Comparison of ENCODE assay signal across 18 cellular contexts in genomic region chr9:104334549-104334948, GRCh38.
DNase-seq lines count a peak whose midpoint lies in the region; TF ChIP-seq lines count a peak whose summit lies in the region.
"Had no signal": no experiment of that assay in that cellular context is flagged by ENCODE, and none has a peak within 500 bp of the region (broad histone marks: within the 10 kb centered on the region; RNA-seq: fewer than 3 reads in every experiment).

No MANE protein-coding gene starts in this region.

- TF ChIP-seq POLR2A in breast epithelium (IDR thresholded peaks at IDR 0.05): no peak

- H3K27me3 ChIP-seq in endodermal cell (ENCODE audit: control insufficient read depth, insufficient read depth, low read length, poor library complexity, severe bottlenecking) (no peaks in the 10 kb centered on the region), neural progenitor cell (no peaks in the 10 kb centered on the region), HAP-1 (ENCODE audit: low read depth) (no peaks in the 10 kb centered on the region), breast epithelium (no peaks in the 10 kb centered on the region)
- H3K27me3 ChIP-seq: BLaER1 treated with 17β-estradiol and CSF1 and Interleukin-3, amounts not matched to agents 10 nM and 100 nM had no signal

- H3K4me1 ChIP-seq in endodermal cell (ENCODE audit: control insufficient read depth, insufficient read depth, low read length) (no peaks in the 10 kb centered on the region), neural progenitor cell (no peaks in the 10 kb centered on the region), HAP-1 (no peaks in the 10 kb centered on the region; the same call in 1 of the 2 replicates), breast epithelium (no peaks in the 10 kb centered on the region)
- H3K4me1 ChIP-seq: A549, Caco-2 had no signal

- H3K9me3 ChIP-seq in endodermal cell (ENCODE audit: control insufficient read depth, low read length) (peaks cover 20% of the 10 kb centered on the region), neural progenitor cell (ENCODE audit: low read depth) (no peaks in the 10 kb centered on the region), HAP-1 (peaks cover 2% of the 10 kb centered on the region; the same call in 1 of the 2 replicates), breast epithelium (no peaks in the 10 kb centered on the region)
- H3K9me3 ChIP-seq: A549, Caco-2 had no signal

- in situ Hi-C loops in HAP-1 (cut with MboI; ENCODE audit: low sequenced_read_pairs): no loop called here

- H3K27ac Mint-ChIP-seq in endodermal cell: no peak overlapping the region
- H3K27ac Mint-ChIP-seq in neural progenitor cell: no peak overlapping the region
- H3K27ac Mint-ChIP-seq: B cell; CD4-positive, alpha-beta T cell; CD8-positive, alpha-beta T cell had no signal

- H3K36me3 Mint-ChIP-seq in endodermal cell (ENCODE audit: low read depth) (peaks cover 4% of the 10 kb centered on the region), neural progenitor cell (no peaks in the 10 kb centered on the region)
- H3K36me3 Mint-ChIP-seq: CD8-positive, alpha-beta T cell had no signal

- no peak overlapping the region for H3K4me3 Mint-ChIP-seq in endodermal cell
- no peak overlapping the region for H3K4me3 Mint-ChIP-seq in neural progenitor cell
- H3K4me3 Mint-ChIP-seq: B cell; CD4-positive, alpha-beta T cell; CD8-positive, alpha-beta T cell had no signal

- peak overlapping the region; percentile 88 for H2AFZ ChIP-seq in neural progenitor cell (replicated peaks)

- TF ChIP-seq CTCF in endodermal cell (conservative IDR thresholded peaks at IDR 0.05) (no peak), neural progenitor cell (IDR thresholded peaks at IDR 0.05) (no peak), breast epithelium (IDR thresholded peaks at IDR 0.05) (no peak)

- H3K79me2 ChIP-seq in neural progenitor cell (ENCODE audit: low read depth): no peaks in the 10 kb centered on the region

- WGBS in endodermal cell (ENCODE audit: insufficient coverage in 1 of 2, insufficient read length in 1 of 2), 2 experiments: 92 to 93% methylated on average over 3 to 4 of the region's 4 CpGs

- DNase-seq in NCI-H748 (lab: John Stamatoyannopoulos, UW; ENCODE audit: unreplicated experiment) (peak; percentile 11), NCI-H748 treated with DMSO at 0.1 percent for 48 hours (lab: John Stamatoyannopoulos, UW) (no peak), endodermal cell (peak; percentile 47), neural progenitor cell (ENCODE audit: low spot score) (no peak), HAP-1 (ENCODE audit: low spot score in 2 of 2) (no peak), breast epithelium (ENCODE audit: low spot score in 2 of 2) (no peak)
- DNase-seq: AML-193; Caco-2; Calu3; CD4-positive, alpha-beta T cell; CD8-positive, alpha-beta T cell; DMS79 treated with DMSO at 0.1 percent for 48 hours; GF-D8 had no signal

- no peaks in the 10 kb centered on the region for H3K36me3 ChIP-seq in endodermal cell (ENCODE audit: control insufficient read depth, insufficient read depth, low read length)
- no peaks in the 10 kb centered on the region for H3K36me3 ChIP-seq in neural progenitor cell
- H3K36me3 ChIP-seq in HAP-1 (replicated peaks): no peaks in the 10 kb centered on the region
- no peaks in the 10 kb centered on the region for H3K36me3 ChIP-seq in breast epithelium

- no peaks in the 10 kb centered on the region for H3F3A ChIP-seq in neural progenitor cell (ENCODE audit: low read depth)

- intact Hi-C loops in breast epithelium (cut with DNase I; ENCODE audit: low total_unique reads): no loop called here

- H3K27ac ChIP-seq in endodermal cell (ENCODE audit: low read depth, low read length) (no peak overlapping the region), neural progenitor cell (no peak overlapping the region), breast epithelium (no peak overlapping the region)
- H3K27ac ChIP-seq: 22Rv1; A549; BLaER1 treated with 17β-estradiol and CSF1 and Interleukin-3, amounts not matched to agents 10 nM and 100 nM; C4-2B had no signal

- H3K4me2 ChIP-seq in neural progenitor cell: no peak overlapping the region
- H3K4me2 ChIP-seq: A549; BLaER1 treated with 17β-estradiol and CSF1 and Interleukin-3, amounts not matched to agents 10 nM and 100 nM had no signal

- H3K27me3 Mint-ChIP-seq in endodermal cell (ENCODE audit: insufficient read depth) (no peaks in the 10 kb centered on the region), neural progenitor cell (ENCODE audit: insufficient read depth, low read depth) (no peaks in the 10 kb centered on the region)
- H3K27me3 Mint-ChIP-seq: B cell; CD4-positive, alpha-beta T cell had no signal

- H3K4me1 Mint-ChIP-seq in endodermal cell: no peaks in the 10 kb centered on the region
- no peaks in the 10 kb centered on the region for H3K4me1 Mint-ChIP-seq in neural progenitor cell
- H3K4me1 Mint-ChIP-seq: B cell had no signal

- H3K9me3 Mint-ChIP-seq in endodermal cell: peaks cover 9% of the 10 kb centered on the region
- no peaks in the 10 kb centered on the region for H3K9me3 Mint-ChIP-seq in neural progenitor cell
- H3K9me3 Mint-ChIP-seq: CD8-positive, alpha-beta T cell had no signal

- H4K20me1 ChIP-seq in neural progenitor cell (ENCODE audit: low read depth): no peaks in the 10 kb centered on the region
- H4K20me1 ChIP-seq: BLaER1 treated with 17β-estradiol and CSF1 and Interleukin-3, amounts not matched to agents 10 nM and 100 nM had no signal

- no peak overlapping the region for H3K9ac ChIP-seq in endodermal cell (ENCODE audit: extremely low read depth, low read length, poor library complexity, severe bottlenecking)
- no peak overlapping the region for H3K9ac ChIP-seq in neural progenitor cell
- H3K9ac ChIP-seq: BLaER1 treated with 17β-estradiol and CSF1 and Interleukin-3, amounts not matched to agents 10 nM and 100 nM had no signal

- H3K4me3 ChIP-seq in endodermal cell (ENCODE audit: low read length) (no peak overlapping the region), neural progenitor cell (no peak overlapping the region), HAP-1 (no peak overlapping the region), breast epithelium (no peak overlapping the region)
- H3K4me3 ChIP-seq: A549; BLaER1 treated with 17β-estradiol and CSF1 and Interleukin-3, amounts not matched to agents 10 nM and 100 nM had no signal

Comparison
In these comparisons a context has a peak if more than half of its experiments do, and no peak if none do; other contexts are left out.
1. DNase-seq: peak in NCI-H748 (single experiment) and endodermal cell (single experiment); none in NCI-H748 treated with DMSO at 0.1 percent for 48 hours (single experiment), neural progenitor cell (single experiment), HAP-1 (0 of 2) and breast epithelium (0 of 2).